In genomic region chr11:96199563-96200025, GRCh38 we compare ENCODE assay signal across 9 cellular contexts.
A peak's percentile ranks its signal among the peaks of the same experiment; 100 is the strongest.
DNase-seq lines count a peak whose midpoint lies in the region; ATAC-seq, FAIRE-seq and TF ChIP-seq lines count a peak whose summit lies in the region.
"Had no signal": no experiment of that assay in that cellular context is flagged by ENCODE, and none has a peak within 500 bp of the region (broad histone marks: within the 10 kb centered on the region; RNA-seq: fewer than 3 reads in every experiment).

No MANE protein-coding gene starts in this region.

- no peak for ATAC-seq in A549
- ATAC-seq in RWPE2 (ENCODE audit: low read depth) = peak; percentile 82
- no peak for ATAC-seq in HG02623 (IDR thresholded peaks at IDR 0.05; ENCODE audit: unreplicated experiment)
- no peak for ATAC-seq in GM19397 (IDR thresholded peaks at IDR 0.05; ENCODE audit: unreplicated experiment)

- H3K36me3 Mint-ChIP-seq in brain (peaks cover 6% of the 10 kb centered on the region), mesothelial cell of epicardium (no peaks in the 10 kb centered on the region)

- H3K9me3 ChIP-seq in A549 (no peaks in the 10 kb centered on the region), RWPE2 (ENCODE audit: severe bottlenecking) (no peaks in the 10 kb centered on the region)
- H3K9me3 ChIP-seq: ovary had no signal

- H3K4me3 ChIP-seq in A549 (no peak overlapping the region), RWPE2 (ENCODE audit: severe bottlenecking) (no peak overlapping the region)
- H3K4me3 ChIP-seq: ovary had no signal

- POLR2A ChIA-PET in A549 (lab: Yijun Ruan, JAX) = no interaction called here

- H3K27me3 Mint-ChIP-seq in brain = no peaks in the 10 kb centered on the region
- H3K27me3 Mint-ChIP-seq in mesothelial cell of epicardium (ENCODE audit: low read depth) = no peaks in the 10 kb centered on the region

- FAIRE-seq in A549 (lab: Jason Lieb, UNC) = no peak

- H3K4me1 ChIP-seq in A549 (peaks cover 14% of the 10 kb centered on the region), RWPE2 (ENCODE audit: insufficient read depth, poor library complexity, severe bottlenecking) (peaks cover 9% of the 10 kb centered on the region)

- TF ChIP-seq CTCF in A549 (IDR thresholded peaks at IDR 0.05) = no peak
- no peak for TF ChIP-seq CTCF in RWPE2 (IDR thresholded peaks at IDR 0.05; ENCODE audit: poor library complexity, severe bottlenecking)
- TF ChIP-seq CTCF in brain (conservative IDR thresholded peaks at IDR 0.05) = no peak
- no peak for TF ChIP-seq CTCF in mesothelial cell of epicardium (IDR thresholded peaks at IDR 0.05; ENCODE audit: unreplicated experiment)

- no peaks in the 10 kb centered on the region for H3K27me3 ChIP-seq in RWPE2 (ENCODE audit: insufficient read depth, poor library complexity, severe bottlenecking)
- H3K27me3 ChIP-seq: ovary had no signal

- H3K36me3 ChIP-seq in RWPE2 (ENCODE audit: low read depth) = no peaks in the 10 kb centered on the region
- H3K36me3 ChIP-seq: ovary had no signal

- H3K27ac Mint-ChIP-seq in brain = peak overlapping the region in 3 of 5 experiments; percentile 13 to 42 (median 30)
- peak overlapping the region; percentile 99 for H3K27ac Mint-ChIP-seq in mesothelial cell of epicardium

- H3K9me3 Mint-ChIP-seq in brain = peaks cover 0 to 6% (median 0%) of the 10 kb centered on the region in 5 experiments
- no peaks in the 10 kb centered on the region for H3K9me3 Mint-ChIP-seq in mesothelial cell of epicardium

- H3K27ac ChIP-seq in A549 (no peak overlapping the region; a peak in 1 of 6 replicates), RWPE2 (ENCODE audit: poor library complexity, severe bottlenecking) (peak overlapping the region; percentile 37)
- H3K27ac ChIP-seq: ovary had no signal

- TF ChIP-seq EP300 in A549 (IDR thresholded peaks at IDR 0.05) = no peak

- WGBS in A549 (ENCODE audit: missing lambda C conversion rate) = 84% methylated on average over 10 of the region's 10 CpGs

- TF ChIP-seq POLR2A in A549 (IDR thresholded peaks at IDR 0.05; ENCODE audit: low read length) = no peak

- TF ChIP-seq RAD21 in A549 (conservative IDR thresholded peaks at IDR 0.05 in 1 of 2, IDR thresholded peaks at IDR 0.05 in 1 of 2) = no peak

- CTCF ChIA-PET in A549 (lab: Yijun Ruan, JAX) = no interaction called here

- DNase-seq in A549 (ENCODE audit: low read depth in 1 of 2, low spot score in 1 of 2) = no peak
- DNase-seq in RWPE2 (ENCODE audit: low spot score) = no peak
- DNase-seq in mesothelial cell of epicardium (ENCODE audit: low spot score in 2 of 2, unreplicated experiment in 2 of 2) = no peak
- no peak for DNase-seq in GM19238 (ENCODE audit: insufficient read length, low spot score)
- DNase-seq in DMS 273 treated with DMSO at 0.1 percent for 48 hours (lab: John Stamatoyannopoulos, UW) = no peak
- DNase-seq: ovary had no signal

- H3K4me1 Mint-ChIP-seq in brain (peaks cover 69% of the 10 kb centered on the region), mesothelial cell of epicardium (peaks cover 79% of the 10 kb centered on the region)

- no peak overlapping the region for H3K4me3 Mint-ChIP-seq in brain
- no peak overlapping the region for H3K4me3 Mint-ChIP-seq in mesothelial cell of epicardium

- H3K4me2 ChIP-seq in A549 = peak overlapping the region; percentile 24

TF ChIP-seq in A549, 52 proteins besides CTCF, POLR2A, EP300 and RAD21:
- TF ChIP-seq HOXB13 (CRISPR knock-in tag; IDR thresholded peaks at IDR 0.05; ENCODE audit: low read depth) (no peak), E2F6 (IDR thresholded peaks at IDR 0.05; ENCODE audit: borderline replicate concordance, low read depth) (no peak), CEBPB (IDR thresholded peaks at IDR 0.05) (no peak), ELK1 (IDR thresholded peaks at IDR 0.05; ENCODE audit: low read depth, low read length) (no peak), NFE2L2 (conservative IDR thresholded peaks at IDR 0.05; ENCODE audit: low read length) (no peak), MAX (IDR thresholded peaks at IDR 0.05) (no peak), RFX5 (IDR thresholded peaks at IDR 0.05) (no peak), HOXA7 (CRISPR knock-in tag; IDR thresholded peaks at IDR 0.05) (no peak), MAZ (IDR thresholded peaks at IDR 0.05; ENCODE audit: borderline replicate concordance, low read depth, low read length) (no peak), TP53 (CRISPR knock-in tag; IDR thresholded peaks at IDR 0.05) (no peak), PHF8 (IDR thresholded peaks at IDR 0.05; ENCODE audit: borderline replicate concordance, low read depth) (no peak), CHD2 (IDR thresholded peaks at IDR 0.05; ENCODE audit: low read length, partially characterized antibody) (no peak), KDM5A (IDR thresholded peaks at IDR 0.05) (no peak), KDM1A (IDR thresholded peaks at IDR 0.05; ENCODE audit: low read depth) (no peak)
TF ChIP-seq in A549: peak in this region for 0.
